In the genomic region with DNA sequence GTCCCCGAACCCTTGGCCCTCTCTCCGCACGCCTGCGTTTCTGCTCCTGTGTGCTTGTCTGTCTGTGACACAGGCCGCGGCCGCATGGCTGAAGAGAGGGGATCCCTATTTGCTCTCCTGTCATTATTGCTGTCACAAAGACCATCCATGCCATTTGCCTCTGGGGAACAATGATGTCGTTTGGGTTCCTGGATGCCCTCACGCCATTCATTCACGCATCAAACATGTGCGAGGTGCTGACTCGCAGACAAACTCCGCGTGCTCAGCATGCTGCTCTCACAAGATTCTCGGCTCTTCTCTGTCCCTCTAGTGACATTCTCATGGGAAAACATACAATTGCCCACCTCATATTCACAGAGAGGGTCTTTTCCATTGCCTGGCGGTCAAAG, we compare ENCODE assay signal across 23 cellular contexts.
DNase-seq lines count a peak whose midpoint lies in the region; ATAC-seq, FAIRE-seq and TF ChIP-seq lines count a peak whose summit lies in the region.
"Had no signal": no experiment of that assay in that cellular context is flagged by ENCODE, and none has a peak within 500 bp of the region (broad histone marks: within the 10 kb centered on the region; RNA-seq: fewer than 3 reads in every experiment).

No MANE protein-coding gene starts in this region.

- DNase-seq in activated CD4-positive, alpha-beta T cell treated with anti-CD3 and anti-CD28 coated beads, Interleukin-2, amount 10 ng/mL, durations not matched to agents 7 days and 5 days = no peak
- DNase-seq in activated CD4-positive, alpha-beta T cell treated with anti-CD3 and anti-CD28 coated beads for 48 hours = no peak
- DNase-seq in activated naive CD8-positive, alpha-beta T cell treated with anti-CD3 and anti-CD28 coated beads for 36 hours = no peak
- DNase-seq in osteocyte (ENCODE audit: extremely low spot score, unreplicated experiment) = peak; percentile 77
- DNase-seq in small intestine = no peak
- DNase-seq in DMS 273 treated with DMSO at 0.1 percent for 48 hours (lab: John Stamatoyannopoulos, UW) = no peak
- no peak for DNase-seq in foreskin keratinocyte
- DNase-seq: activated CD4-positive, alpha-beta T cell treated with anti-CD3 and anti-CD28 coated beads, Interleukin-2, amount 50 U/mL, for 1 hour; activated effector memory CD4-positive, alpha-beta T cell treated with anti-CD3 and anti-CD28 coated beads, Interleukin-2, amount 50 U/mL, for 16 hours; H7; islet precursor cell; mammary epithelial cell; MM.1S; NCI-H1694; NCI-H82; SJCRH30; stimulated activated CD4-positive, alpha-beta T cell treated with anti-CD3 and anti-CD28 coated beads, Interleukin-12 subunit alpha, Interleukin-12 subunit beta, amount 100 ng/mL, for 4 hours; trophoblast cell had no signal

- peak overlapping the region; percentile 58 for H3K9ac ChIP-seq in Loucy (ENCODE audit: low read depth, low read length, poor library complexity, severe bottlenecking)

- ATAC-seq in foreskin keratinocyte = no peak

- CTCF ChIA-PET in activated CD4-positive, alpha-beta T cell treated with anti-CD3 and anti-CD28 coated beads, Interleukin-2, amount 10 ng/mL, durations not matched to agents 7 days and 5 days (lab: Charles Lee) = no interaction called here

- peaks cover 76% of the 10 kb centered on the region for H3K4me1 ChIP-seq in Loucy (ENCODE audit: insufficient read depth, low read length, poor library complexity, severe bottlenecking)
- peaks cover 0 to 2% of the 10 kb centered on the region in 2 donors for H3K4me1 ChIP-seq in small intestine (ENCODE audit: control insufficient read depth in 2 of 2, insufficient read depth in 1 of 2, low read depth in 1 of 2, low read length in 1 of 2)
- H3K4me1 ChIP-seq in foreskin keratinocyte = no peaks in the 10 kb centered on the region
- H3K4me1 ChIP-seq: SJCRH30 had no signal

- H4K20me1 ChIP-seq in Loucy (ENCODE audit: insufficient read depth, low read length, poor library complexity, severe bottlenecking) = no peaks in the 10 kb centered on the region

- H3K36me3 ChIP-seq in Loucy (ENCODE audit: insufficient read depth, low read length) = no peaks in the 10 kb centered on the region
- no peaks in the 10 kb centered on the region for H3K36me3 ChIP-seq in small intestine (ENCODE audit: control insufficient read depth in 2 of 2, insufficient read depth in 2 of 2, low read length in 2 of 2)
- H3K36me3 ChIP-seq: SJCRH30 had no signal

- peak overlapping the region; percentile 85 for H3K27ac Mint-ChIP-seq in activated CD4-positive, alpha-beta T cell treated with anti-CD3 and anti-CD28 coated beads, Interleukin-2, amount 10 ng/mL, durations not matched to agents 7 days and 5 days
- peak overlapping the region; percentile 82 for H3K27ac Mint-ChIP-seq in activated naive CD8-positive, alpha-beta T cell treated with anti-CD3 and anti-CD28 coated beads for 36 hours
- H3K27ac Mint-ChIP-seq in osteocyte (ENCODE audit: unreplicated experiment) = no peak overlapping the region
- H3K27ac Mint-ChIP-seq: stimulated activated naive B cell treated with anti-CD40 and anti-IgM and Interleukin-4, amounts not matched to agents 10 μg/mL and 1 μg/mL and 100 μg/mL, for 72 hours had no signal

- H3K4me2 ChIP-seq in Loucy (ENCODE audit: low read depth, low read length, poor library complexity, severe bottlenecking) = peak overlapping the region; percentile 80
- H3K4me2 ChIP-seq: hepatocyte had no signal

- no peaks in the 10 kb centered on the region for H3K27me3 Mint-ChIP-seq in activated CD4-positive, alpha-beta T cell treated with anti-CD3 and anti-CD28 coated beads, Interleukin-2, amount 10 ng/mL, durations not matched to agents 7 days and 5 days
- no peaks in the 10 kb centered on the region for H3K27me3 Mint-ChIP-seq in activated naive CD8-positive, alpha-beta T cell treated with anti-CD3 and anti-CD28 coated beads for 36 hours
- H3K27me3 Mint-ChIP-seq in osteocyte (ENCODE audit: unreplicated experiment) = peaks cover 6% of the 10 kb centered on the region
- H3K27me3 Mint-ChIP-seq: stimulated activated naive B cell treated with anti-CD40 and anti-IgM and Interleukin-4, amounts not matched to agents 10 μg/mL and 1 μg/mL and 100 μg/mL, for 72 hours had no signal

- FAIRE-seq in small intestine (lab: Jason Lieb, UNC) = no peak
- FAIRE-seq: GM19239 had no signal

- H3K79me2 ChIP-seq in Loucy (ENCODE audit: insufficient read depth, low read length) = no peaks in the 10 kb centered on the region
- H3K79me2 ChIP-seq: hepatocyte had no signal

- H3K9me3 Mint-ChIP-seq in activated CD4-positive, alpha-beta T cell treated with anti-CD3 and anti-CD28 coated beads, Interleukin-2, amount 10 ng/mL, durations not matched to agents 7 days and 5 days = no peaks in the 10 kb centered on the region
- no peaks in the 10 kb centered on the region for H3K9me3 Mint-ChIP-seq in activated naive CD8-positive, alpha-beta T cell treated with anti-CD3 and anti-CD28 coated beads for 36 hours
- no peaks in the 10 kb centered on the region for H3K9me3 Mint-ChIP-seq in osteocyte (ENCODE audit: unreplicated experiment)
- H3K9me3 Mint-ChIP-seq: nephron; stimulated activated naive B cell treated with anti-CD40 and anti-IgM and Interleukin-4, amounts not matched to agents 10 μg/mL and 1 μg/mL and 100 μg/mL, for 72 hours had no signal

- H3K9me2 ChIP-seq in Loucy (replicated peaks; ENCODE audit: low read depth, low read length) = no peaks in the 10 kb centered on the region

- H3K4me3 Mint-ChIP-seq in activated CD4-positive, alpha-beta T cell treated with anti-CD3 and anti-CD28 coated beads, Interleukin-2, amount 10 ng/mL, durations not matched to agents 7 days and 5 days = peak overlapping the region; percentile 36
- peak overlapping the region; percentile 19 for H3K4me3 Mint-ChIP-seq in activated naive CD8-positive, alpha-beta T cell treated with anti-CD3 and anti-CD28 coated beads for 36 hours
- no peak overlapping the region for H3K4me3 Mint-ChIP-seq in osteocyte (ENCODE audit: unreplicated experiment)
- H3K4me3 Mint-ChIP-seq: nephron had no signal

- no peaks in the 10 kb centered on the region for H3K36me3 Mint-ChIP-seq in activated CD4-positive, alpha-beta T cell treated with anti-CD3 and anti-CD28 coated beads, Interleukin-2, amount 10 ng/mL, durations not matched to agents 7 days and 5 days (ENCODE audit: low read depth)
- H3K36me3 Mint-ChIP-seq in activated naive CD8-positive, alpha-beta T cell treated with anti-CD3 and anti-CD28 coated beads for 36 hours = no peaks in the 10 kb centered on the region
- no peaks in the 10 kb centered on the region for H3K36me3 Mint-ChIP-seq in osteocyte (ENCODE audit: unreplicated experiment)
- H3K36me3 Mint-ChIP-seq: stimulated activated naive B cell treated with anti-CD40 and anti-IgM and Interleukin-4, amounts not matched to agents 10 μg/mL and 1 μg/mL and 100 μg/mL, for 72 hours had no signal

- H3K27me3 ChIP-seq in Loucy (ENCODE audit: insufficient read depth, low read length, poor library complexity, severe bottlenecking) (no peaks in the 10 kb centered on the region), small intestine (ENCODE audit: control insufficient read depth in 2 of 2, insufficient read depth in 2 of 2, low read length in 2 of 2) (no peaks in the 10 kb centered on the region), foreskin keratinocyte (peaks cover 5% of the 10 kb centered on the region)
- H3K27me3 ChIP-seq: hepatocyte had no signal

- H3K27ac ChIP-seq in small intestine (ENCODE audit: low read depth in 1 of 2, low read length in 1 of 2) (no peak overlapping the region), foreskin keratinocyte (no peak overlapping the region)
- H3K27ac ChIP-seq: hepatocyte, SJCRH30 had no signal

- peak overlapping the region; percentile 37; the same call in 1 of the 2 replicates for H2AFZ ChIP-seq in Loucy (ENCODE audit: low read length)
- H2AFZ ChIP-seq: hepatocyte had no signal

- POLR2A ChIA-PET in activated CD4-positive, alpha-beta T cell treated with anti-CD3 and anti-CD28 coated beads, Interleukin-2, amount 10 ng/mL, durations not matched to agents 7 days and 5 days (lab: Charles Lee) = no interaction called here

- H3K9me3 ChIP-seq in Loucy (ENCODE audit: insufficient read depth, low read depth, low read length) (no peaks in the 10 kb centered on the region), small intestine (ENCODE audit: control insufficient read depth, low read depth) (no peaks in the 10 kb centered on the region)
- H3K9me3 ChIP-seq: SJCRH30 had no signal

- TF ChIP-seq CTCF in Loucy (conservative IDR thresholded peaks at IDR 0.05; ENCODE audit: low read length) (no peak), osteocyte (IDR thresholded peaks at IDR 0.05) (no peak), foreskin keratinocyte (conservative IDR thresholded peaks at IDR 0.05) (no peak)

- WGBS in small intestine, 3 donors = 60 to 79% (median 72%) methylated on average over 16 of the region's 16 CpGs

- H3K4me3 ChIP-seq in Loucy (ENCODE audit: low read length, poor library complexity, severe bottlenecking) (peak overlapping the region; percentile 65), small intestine (ENCODE audit: low read depth in 1 of 2, low read length in 2 of 2) (no peak overlapping the region)
- H3K4me3 ChIP-seq: hepatocyte, SJCRH30 had no signal

- peaks cover 26% of the 10 kb centered on the region for H3K4me1 Mint-ChIP-seq in activated CD4-positive, alpha-beta T cell treated with anti-CD3 and anti-CD28 coated beads, Interleukin-2, amount 10 ng/mL, durations not matched to agents 7 days and 5 days
- peaks cover 28% of the 10 kb centered on the region for H3K4me1 Mint-ChIP-seq in activated naive CD8-positive, alpha-beta T cell treated with anti-CD3 and anti-CD28 coated beads for 36 hours
- no peaks in the 10 kb centered on the region for H3K4me1 Mint-ChIP-seq in osteocyte (ENCODE audit: unreplicated experiment)

- H3F3A ChIP-seq in Loucy (ENCODE audit: low read depth) = peaks cover 10% of the 10 kb centered on the region; the same call in 1 of the 2 replicates
